8 cellular contexts compared by ENCODE assay signal in the genomic region with DNA sequence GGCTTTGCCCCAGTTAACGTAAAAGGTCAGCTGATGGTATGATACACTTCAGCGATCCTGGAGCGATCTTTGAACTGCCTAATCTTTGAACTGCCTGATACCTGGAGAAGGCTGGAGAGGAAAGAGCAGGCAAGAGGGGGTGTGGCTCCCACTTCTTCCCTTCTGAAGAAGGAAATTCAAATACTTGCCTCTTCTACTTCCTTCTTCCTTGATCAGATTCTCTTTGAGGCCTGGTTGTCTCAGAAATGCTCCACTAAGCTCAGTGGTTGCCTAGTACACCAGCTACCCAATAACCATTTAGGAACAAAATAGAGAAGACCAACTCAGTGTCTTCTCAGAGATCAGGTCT. TPM values are rescaled to one million over a fixed set of nuclear protein-coding genes. Genes with fewer than 3 reads are reported as not detected.
A peak's percentile ranks its signal among the peaks of the same experiment; 100 is the strongest.
DNase-seq lines count a peak whose midpoint lies in the region; ATAC-seq and TF ChIP-seq lines count a peak whose summit lies in the region.

No MANE protein-coding gene starts in this region.

- peaks cover 3% of the 10 kb centered on the region for H3K9me3 Mint-ChIP-seq in activated naive CD8-positive, alpha-beta T cell treated with anti-CD3 and anti-CD28 coated beads for 36 hours

- WGBS in smooth muscle cell (ENCODE audit: low lambda C conversion rate) = 14% methylated on average over 3 of the region's 3 CpGs

- no peaks in the 10 kb centered on the region for H3K79me2 ChIP-seq in smooth muscle cell (ENCODE audit: low read depth)

- no peaks in the 10 kb centered on the region for H4K20me1 ChIP-seq in smooth muscle cell (ENCODE audit: low read depth)

- H3K4me3 ChIP-seq in iPS-18a (ENCODE audit: low read length) (peak overlapping the region; percentile 88), smooth muscle cell (peak overlapping the region; percentile 54)

- no peaks in the 10 kb centered on the region for H3K27me3 ChIP-seq in iPS-18a (ENCODE audit: control insufficient read depth, insufficient read depth, low read length)
- no peaks in the 10 kb centered on the region for H3K27me3 ChIP-seq in smooth muscle cell (ENCODE audit: low read depth)

- H3F3A ChIP-seq in smooth muscle cell (ENCODE audit: low read depth) = peaks cover 8% of the 10 kb centered on the region

- peak overlapping the region; percentile 99 for H3K27ac Mint-ChIP-seq in activated naive CD8-positive, alpha-beta T cell treated with anti-CD3 and anti-CD28 coated beads for 36 hours

- H3K4me1 ChIP-seq in iPS-18a (ENCODE audit: control insufficient read depth, low read depth, low read length) (peaks cover 18% of the 10 kb centered on the region), smooth muscle cell (ENCODE audit: low read depth) (peaks cover 9% of the 10 kb centered on the region)

- H3K9ac ChIP-seq in iPS-18a (ENCODE audit: low read length) (peak overlapping the region; percentile 51), smooth muscle cell (ENCODE audit: low read depth) (peak overlapping the region; percentile 2)

- TF ChIP-seq CTCF in smooth muscle cell (IDR thresholded peaks at IDR 0.05; ENCODE audit: borderline replicate concordance, insufficient read depth, poor library complexity, severe bottlenecking) (no peak), GM20000 (IDR thresholded peaks at IDR 0.05; ENCODE audit: extremely low read depth, missing control alignments) (no peak), GM10266 (IDR thresholded peaks at IDR 0.05; ENCODE audit: control insufficient read depth, insufficient read depth, low read depth, missing control alignments) (no peak)

- H2AFZ ChIP-seq in smooth muscle cell (ENCODE audit: low read depth) = peak overlapping the region; percentile 87

- peak; percentile 31 for ATAC-seq in GM19372 (IDR thresholded peaks at IDR 0.05; ENCODE audit: low read depth, unreplicated experiment)
- peak; percentile 11 for ATAC-seq in HG03520 (IDR thresholded peaks at IDR 0.05; ENCODE audit: unreplicated experiment)
- ATAC-seq in HG02840 (IDR thresholded peaks at IDR 0.05; ENCODE audit: low FRiP score, unreplicated experiment) = no peak

- H3K27ac ChIP-seq in iPS-18a (ENCODE audit: low read length) (no peak overlapping the region), smooth muscle cell (ENCODE audit: low read depth) (peak overlapping the region; percentile 42)

- peak overlapping the region; percentile 89 for H3K4me3 Mint-ChIP-seq in activated naive CD8-positive, alpha-beta T cell treated with anti-CD3 and anti-CD28 coated beads for 36 hours

- H3K9me3 ChIP-seq in iPS-18a (ENCODE audit: control insufficient read depth, low read depth, low read length) = no peaks in the 10 kb centered on the region
- no peaks in the 10 kb centered on the region for H3K9me3 ChIP-seq in smooth muscle cell (replicated peaks; ENCODE audit: low read depth)

- no peaks in the 10 kb centered on the region for H3K27me3 Mint-ChIP-seq in activated naive CD8-positive, alpha-beta T cell treated with anti-CD3 and anti-CD28 coated beads for 36 hours

- H3K36me3 Mint-ChIP-seq in activated naive CD8-positive, alpha-beta T cell treated with anti-CD3 and anti-CD28 coated beads for 36 hours = peaks cover 31% of the 10 kb centered on the region

- no peaks in the 10 kb centered on the region for H3K36me3 ChIP-seq in iPS-18a (ENCODE audit: control insufficient read depth, low read depth, low read length)
- no peaks in the 10 kb centered on the region for H3K36me3 ChIP-seq in smooth muscle cell (ENCODE audit: low read depth)

- peaks cover 66% of the 10 kb centered on the region for H3K4me1 Mint-ChIP-seq in activated naive CD8-positive, alpha-beta T cell treated with anti-CD3 and anti-CD28 coated beads for 36 hours

- no peak for DNase-seq in activated naive CD8-positive, alpha-beta T cell treated with anti-CD3 and anti-CD28 coated beads for 36 hours
- no peak for DNase-seq in smooth muscle cell (lab: John Stamatoyannopoulos, UW; ENCODE audit: unreplicated experiment)
- no peak for DNase-seq in GM20000 (ENCODE audit: low spot score)
- no peak for DNase-seq in GM10266 (ENCODE audit: extremely low spot score)

- H3K4me2 ChIP-seq in smooth muscle cell = peak overlapping the region; percentile 84

RNA-seq across cellular contexts. Expression of a gene that starts 0.6 kb away (rescaled TPM):
- total RNA-seq in activated naive CD8-positive, alpha-beta T cell treated with anti-CD3 and anti-CD28 coated beads for 36 hours = 10 to 100 TPM; 42.0 to 42.2 TPM
- total RNA-seq in smooth muscle cell = 11.0 and 13.1 TPM in 2 replicates
- 8.5 and 18.9 TPM in 2 replicates for polyA plus RNA-seq in smooth muscle cell
